In the genomic region with DNA sequence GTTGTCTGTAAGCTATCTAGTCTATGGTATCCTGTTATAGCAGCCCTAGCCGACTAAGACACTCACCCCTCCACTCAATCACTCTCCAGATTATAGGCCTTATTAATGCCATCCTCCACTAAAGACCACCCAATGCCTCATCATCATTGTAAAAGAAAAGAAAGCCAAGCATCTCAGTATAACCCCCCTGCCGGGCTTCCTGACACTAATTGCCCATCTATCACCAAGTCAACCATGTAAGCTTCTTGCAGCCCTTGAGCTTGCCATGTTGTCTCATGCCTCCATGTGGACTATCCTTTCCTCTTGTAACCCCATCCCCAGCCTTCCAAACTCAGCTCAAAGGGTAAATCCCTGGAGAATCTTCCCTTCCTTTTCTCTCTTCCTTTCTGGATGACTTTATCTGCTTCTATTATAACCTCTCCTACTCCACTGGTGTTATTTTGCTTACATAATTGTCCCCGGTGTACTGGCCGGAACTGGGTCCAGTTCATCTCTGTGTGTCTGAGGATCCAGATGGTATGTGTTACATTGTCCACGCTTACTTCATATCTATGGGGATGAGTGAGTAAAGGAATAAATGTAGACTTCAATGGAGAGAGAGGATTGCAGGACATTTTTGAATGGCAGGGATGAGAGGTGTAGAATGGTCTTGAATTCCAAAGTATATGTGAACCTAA, we compare ENCODE assay signal across 16 cellular contexts.
DNase-seq lines count a peak whose midpoint lies in the region; ATAC-seq and TF ChIP-seq lines count a peak whose summit lies in the region.
"Had no signal": no experiment of that assay in that cellular context is flagged by ENCODE, and none has a peak within 500 bp of the region (broad histone marks: within the 10 kb centered on the region; RNA-seq: fewer than 3 reads in every experiment).

No MANE protein-coding gene starts in this region.

- H3K4me3 ChIP-seq in lower lobe of right lung = no peak overlapping the region
- H3K4me3 ChIP-seq: A549 had no signal

- no peaks in the 10 kb centered on the region for H3K27me3 ChIP-seq in lower lobe of right lung (ENCODE audit: low read depth)
- H3K27me3 ChIP-seq: BE2C had no signal

- no peaks in the 10 kb centered on the region for H3K9me3 ChIP-seq in lower lobe of right lung
- H3K9me3 ChIP-seq: A549 had no signal

- no peak overlapping the region for H3K27ac ChIP-seq in lower lobe of right lung
- H3K27ac ChIP-seq: A549 had no signal

- DNase-seq in left ventricle myocardium superior (no peak), left cardiac atrium (no peak), NCI-H187 (lab: John Stamatoyannopoulos, UW) (peak; percentile 80 to 88), NCI-H345 treated with DMSO at 0.1 percent for 48 hours (lab: John Stamatoyannopoulos, UW; ENCODE audit: unreplicated experiment) (peak; percentile 26), lower lobe of right lung (no peak)
- DNase-seq: BE2C, EL, KG1, NCI-H1105, NCI-H2029, NCI-H2171, NCI-H510A, Right ventricle myocardium superior had no signal

- no peaks in the 10 kb centered on the region for H3K4me1 ChIP-seq in lower lobe of right lung

- no peak for TF ChIP-seq CTCF in lower lobe of right lung (IDR thresholded peaks at IDR 0.05)

- ATAC-seq in left ventricle myocardium superior = peak; percentile 48
- ATAC-seq in left cardiac atrium = no peak
- no peak for ATAC-seq in lower lobe of right lung
- ATAC-seq in HG02678 (IDR thresholded peaks at IDR 0.05; ENCODE audit: unreplicated experiment) = no peak
- no peak for ATAC-seq in HG02588 (IDR thresholded peaks at IDR 0.05; ENCODE audit: unreplicated experiment)
- ATAC-seq: A549 had no signal

- H3K36me3 ChIP-seq in lower lobe of right lung = no peaks in the 10 kb centered on the region
- H3K36me3 ChIP-seq: BE2C had no signal

- intact Hi-C loops in left ventricle myocardium superior (cut with micrococcal nuclease) = no loop called here
- intact Hi-C loops in left cardiac atrium (cut with DNase I) = no loop called here
- intact Hi-C loops in lower lobe of right lung (cut with DNase I) = no loop called here

Comparison
In these comparisons a context has a peak if more than half of its experiments do, and no peak if none do; other contexts are left out.
1. DNase-seq: peak in NCI-H187 (2 of 2) and NCI-H345 treated with DMSO at 0.1 percent for 48 hours (single experiment); none in left ventricle myocardium superior (single experiment), left cardiac atrium (single experiment) and lower lobe of right lung (single experiment).